ENCODE assay signal across 32 cellular contexts in genomic region chr1:109937738-109938137, GRCh38.
"Had no signal": no experiment of that assay in that cellular context is flagged by ENCODE, and none has a peak within 500 bp of the region (broad histone marks: within the 10 kb centered on the region; RNA-seq: fewer than 3 reads in every experiment).

No MANE protein-coding gene starts in this region.

- H3K27me3 ChIP-seq: adrenal gland, body of pancreas, brain microvascular endothelial cell, breast epithelium had no signal

- H3K4me1 Mint-ChIP-seq: activated B cell treated with CpG ODN at 0.5 μM for 24 hours had no signal

- H3K4me3 Mint-ChIP-seq: activated B cell treated with CpG ODN at 0.5 μM for 24 hours; activated CD4-positive, alpha-beta memory T cell treated with anti-CD3 and anti-CD28 coated beads for 36 hours; activated CD4-positive, alpha-beta T cell treated with anti-CD3 and anti-CD28 coated beads, Interleukin-2, amount 10 ng/mL, durations not matched to agents 24 days and 14 days; activated CD8-positive, alpha-beta T cell treated with anti-CD3 and anti-CD28 coated beads for 36 hours; activated naive CD4-positive, alpha-beta T cell treated with anti-CD3 and anti-CD28 coated beads for 36 hours; activated naive CD8-positive, alpha-beta T cell treated with anti-CD3 and anti-CD28 coated beads for 36 hours; activated T-cell treated with anti-CD3 and anti-CD28 coated beads, Interleukin-2, amount 50 U/mL, for 4 hours; activated T-cell treated with anti-CD3 and anti-CD28 coated beads, Interleukin-2, amount 50 U/mL, for 72 hours; activated T-helper 1 cell treated with anti-CD3 and anti-CD28 coated beads, Interleukin-12 subunit alpha, Interleukin-12 subunit beta, Interleukin-2, Interleukin-4 antibody, amounts not matched to agents 30 ng/mL and 10 ng/mL and 1 ng/mL, durations not matched to agents 14 hours and 24 hours and 36 hours; activated T-helper 17 cell treated with anti-CD3 and anti-CD28 coated beads, Interleukin-2, amount 50 U/mL, for 72 hours; T-helper 2 cell treated with Interferon-gamma antibody and Interleukin-4, amounts not matched to agents 5 μg/mL and 100 μg/mL, for 36 hours had no signal

- H3K27me3 Mint-ChIP-seq: activated CD8-positive, alpha-beta T cell treated with anti-CD3 and anti-CD28 coated beads for 36 hours; activated naive CD8-positive, alpha-beta T cell treated with anti-CD3 and anti-CD28 coated beads for 36 hours; activated T-helper 17 cell treated with anti-CD3 and anti-CD28 coated beads, Interleukin-2, amount 50 U/mL, for 72 hours had no signal

- ATAC-seq: activated CD8-positive, alpha-beta T cell treated with anti-CD3 and anti-CD28 coated beads for 36 hours; activated naive CD4-positive, alpha-beta T cell treated with anti-CD3 and anti-CD28 coated beads, Interleukin-2, amount 50 U/mL, for 72 hours; activated T-cell treated with anti-CD3 and anti-CD28 coated beads, Interleukin-2, amount 50 U/mL, for 4 hours; activated T-cell treated with anti-CD3 and anti-CD28 coated beads, Interleukin-2, amount 50 U/mL, for 72 hours; activated T-helper 17 cell treated with anti-CD3 and anti-CD28 coated beads, Interleukin-2, amount 50 U/mL, for 72 hours; body of pancreas had no signal

- H3K36me3 ChIP-seq: adrenal gland, brain microvascular endothelial cell, breast epithelium had no signal

- H3K27ac Mint-ChIP-seq: activated B cell treated with CpG ODN at 0.5 μM for 24 hours; activated CD4-positive, alpha-beta memory T cell treated with anti-CD3 and anti-CD28 coated beads for 36 hours; activated CD4-positive, alpha-beta T cell treated with anti-CD3 and anti-CD28 coated beads, Interleukin-2, amount 10 ng/mL, durations not matched to agents 24 days and 14 days; activated CD8-positive, alpha-beta T cell treated with anti-CD3 and anti-CD28 coated beads for 36 hours; activated naive CD4-positive, alpha-beta T cell treated with anti-CD3 and anti-CD28 coated beads for 36 hours; activated naive CD4-positive, alpha-beta T cell treated with anti-CD3 and anti-CD28 coated beads, Interleukin-2, amount 50 U/mL, for 72 hours; activated naive CD8-positive, alpha-beta T cell treated with anti-CD3 and anti-CD28 coated beads for 36 hours; activated T-cell treated with anti-CD3 and anti-CD28 coated beads, Interleukin-2, amount 50 U/mL, for 72 hours; activated T-helper 1 cell treated with anti-CD3 and anti-CD28 coated beads, Interleukin-12 subunit alpha, Interleukin-12 subunit beta, Interleukin-2, Interleukin-4 antibody, amounts not matched to agents 30 ng/mL and 10 ng/mL and 1 ng/mL, durations not matched to agents 14 hours and 24 hours and 36 hours; activated T-helper 17 cell treated with anti-CD3 and anti-CD28 coated beads, Interleukin-2, amount 50 U/mL, for 72 hours; T-helper 2 cell treated with Interferon-gamma antibody and Interleukin-4, amounts not matched to agents 5 μg/mL and 100 μg/mL, for 36 hours had no signal

- H3K27ac ChIP-seq: adrenal gland, body of pancreas, brain microvascular endothelial cell, breast epithelium, VCaP had no signal

- H3K4me3 ChIP-seq: adrenal gland, body of pancreas, breast epithelium had no signal

- H3K9me3 ChIP-seq: body of pancreas had no signal

- DNase-seq: activated B cell treated with CpG ODN at 0.5 μM for 24 hours; activated CD4-positive, alpha-beta memory T cell treated with anti-CD3 and anti-CD28 coated beads for 36 hours; activated CD4-positive, alpha-beta T cell treated with anti-CD3 and anti-CD28 coated beads for 4 hours; activated CD4-positive, alpha-beta T cell treated with anti-CD3 and anti-CD28 coated beads, Interleukin-2, amount 10 ng/mL, durations not matched to agents 24 days and 14 days; activated CD4-positive, alpha-beta T cell treated with anti-CD3 and anti-CD28 coated beads, Interleukin-2, amount 50 U/mL, for 1 hour; activated CD4-positive, alpha-beta T cell treated with anti-CD3 and anti-CD28 coated beads, Interleukin-2, amount 50 U/mL, for 4 hours; activated CD4-positive, CD25-positive, alpha-beta regulatory T cell treated with anti-CD3 and anti-CD28 coated beads, Interleukin-2, amount 50 U/mL, for 72 hours; activated CD8-positive, alpha-beta memory T cell treated with anti-CD3 and anti-CD28 coated beads, Interleukin-2, amount 50 U/mL, for 4 hours; activated CD8-positive, alpha-beta T cell treated with anti-CD3 and anti-CD28 coated beads for 36 hours; activated effector memory CD4-positive, alpha-beta T cell treated with anti-CD3 and anti-CD28 coated beads, Interleukin-2, amount 50 U/mL, for 16 hours; activated gamma-delta T cell treated with Interleukin-2 at 50 U/mL for 16 hours; activated naive CD4-positive, alpha-beta T cell; activated naive CD4-positive, alpha-beta T cell treated with anti-CD3 and anti-CD28 coated beads for 36 hours; activated naive CD4-positive, alpha-beta T cell treated with anti-CD3 and anti-CD28 coated beads, Interleukin-2, amount 50 U/mL, for 16 hours; activated naive CD8-positive, alpha-beta T cell treated with anti-CD3 and anti-CD28 coated beads for 36 hours; activated T-cell treated with anti-CD3 and anti-CD28 coated beads for 4 hours; activated T-cell treated with anti-CD3 and anti-CD28 coated beads, Interleukin-2, amount 50 U/mL, for 1 hour; activated T-cell treated with anti-CD3 and anti-CD28 coated beads, Interleukin-2, amount 50 U/mL, for 4 hours; activated T-cell treated with anti-CD3 and anti-CD28 coated beads, Interleukin-2, amount 50 U/mL, for 72 hours; adrenal gland; amniotic stem cell; aorta; body of pancreas; brain microvascular endothelial cell; central memory CD4-positive, alpha-beta T cell; T-helper 9 cell had no signal
